21 cellular contexts compared by ENCODE assay signal in the genomic region with DNA sequence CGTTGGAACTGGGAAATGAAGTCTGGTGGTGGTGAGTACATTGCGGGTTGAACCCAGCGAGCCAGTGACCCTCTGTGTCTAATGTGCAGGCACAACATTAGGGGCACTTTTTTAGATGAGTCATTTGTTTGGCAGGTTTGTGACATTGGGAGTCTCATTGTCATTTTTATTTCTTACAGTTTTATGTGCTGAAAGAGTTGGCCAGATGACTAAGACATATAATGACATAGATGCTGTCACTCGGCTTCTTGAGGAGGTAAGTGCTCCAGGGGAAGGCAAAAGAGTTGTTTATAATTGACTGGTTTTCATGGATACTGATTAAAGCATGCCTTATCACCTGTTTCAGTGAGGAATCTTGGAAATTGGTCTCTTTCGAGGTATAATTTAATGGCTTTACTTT.
A peak's percentile ranks its signal among the peaks of the same experiment; 100 is the strongest.
DNase-seq lines count a peak whose midpoint lies in the region; ATAC-seq lines count a peak whose summit lies in the region.
"Had no signal": no experiment of that assay in that cellular context is flagged by ENCODE, and none has a peak within 500 bp of the region (broad histone marks: within the 10 kb centered on the region; RNA-seq: fewer than 3 reads in every experiment).

No MANE protein-coding gene starts in this region.

- in situ Hi-C loops in Caki2 (cut with HindIII; ENCODE audit: low pct_unique_long_range_greater_than_20kb, low sequenced_read_pairs) = no loop called here

- H4K8ac ChIP-seq in trophoblast cell (ENCODE audit: low read depth, low read length) (peak overlapping the region; percentile 7), neuronal stem cell (ENCODE audit: low read depth, low read length) (no peak overlapping the region)

- H3K79me2 ChIP-seq in trophoblast cell (ENCODE audit: control insufficient read depth, insufficient read depth, low read length, poor library complexity) = peaks cover 2% of the 10 kb centered on the region

- H2BK120ac ChIP-seq in trophoblast cell (ENCODE audit: insufficient read depth, low read length, poor library complexity) (no peak overlapping the region), neuronal stem cell (ENCODE audit: low read depth, low read length) (no peak overlapping the region)

- H4K91ac ChIP-seq in trophoblast cell (ENCODE audit: low read depth, low read length) (no peak overlapping the region), neuronal stem cell (ENCODE audit: low read depth, low read length, poor library complexity) (no peak overlapping the region)

- peaks cover 3 to 13% of the 10 kb centered on the region in 2 experiments for H3K4me1 ChIP-seq in trophoblast cell (ENCODE audit: control insufficient read depth in 1 of 2, insufficient read depth in 2 of 2, low read length in 2 of 2)
- H3K4me1 ChIP-seq in neuronal stem cell (ENCODE audit: control insufficient read depth in 2 of 2, insufficient read depth in 1 of 2, low read depth in 1 of 2, low read length in 2 of 2) = peaks cover 18 to 39% of the 10 kb centered on the region in 2 donors

- no peak overlapping the region for H3K9ac ChIP-seq in trophoblast cell (ENCODE audit: low read length)
- no peak overlapping the region for H3K9ac ChIP-seq in neuronal stem cell (ENCODE audit: low read depth, low read length, poor library complexity)
- H3K9ac ChIP-seq: GM23248 had no signal

- H3K18ac ChIP-seq in trophoblast cell (ENCODE audit: low read length) (peak overlapping the region; percentile 37), neuronal stem cell (ENCODE audit: low read length) (no peak overlapping the region)

- H2BK5ac ChIP-seq in trophoblast cell (ENCODE audit: low read depth, low read length, poor library complexity) = no peak overlapping the region
- H2BK5ac ChIP-seq in neuronal stem cell (ENCODE audit: low read length) = no peak overlapping the region

- H3K27me3 ChIP-seq in trophoblast cell (ENCODE audit: insufficient read depth, low read length) = no peaks in the 10 kb centered on the region
- H3K27me3 ChIP-seq in neuronal stem cell (ENCODE audit: control insufficient read depth in 3 of 3, insufficient read depth in 3 of 3, low read depth in 1 of 3, low read length in 3 of 3) = no peaks in the 10 kb centered on the region
- H3K27me3 ChIP-seq: body of pancreas, thyroid gland had no signal

- peak; percentile 75 for DNase-seq in Caki2 (ENCODE audit: low read depth)
- peak; percentile 17 for DNase-seq in NCI-H2227 (lab: John Stamatoyannopoulos, UW; ENCODE audit: unreplicated experiment)
- DNase-seq in trophoblast cell = no peak
- DNase-seq in T1000 (lab: John Stamatoyannopoulos, UW) = no peak
- DNase-seq in HCEC 1CT = no peak
- DNase-seq in neuronal stem cell (ENCODE audit: low spot score) = no peak
- DNase-seq: activated CD4-positive, alpha-beta memory T cell treated with anti-CD3 and anti-CD28 coated beads, Interleukin-2, amount 10 ng/mL, durations not matched to agents 7 days and 5 days; activated naive CD8-positive, alpha-beta T cell treated with anti-CD3 and anti-CD28 coated beads for 36 hours; activated T-cell treated with anti-CD3 and anti-CD28 coated beads, Interleukin-2, amount 50 U/mL, for 48 hours; body of pancreas; GM23248; Kasumi-1; left cardiac atrium; NCI-H1105; NCI-H2081 treated with DMSO at 0.1 percent for 48 hours; thyroid gland had no signal

- H3K4me2 ChIP-seq in trophoblast cell (ENCODE audit: low read length) (no peak overlapping the region), neuronal stem cell (ENCODE audit: insufficient read depth, low read length, poor library complexity, severe bottlenecking) (no peak overlapping the region)

- H2AK5ac ChIP-seq in trophoblast cell (ENCODE audit: low read length) (no peak overlapping the region), neuronal stem cell (ENCODE audit: low read depth, low read length) (no peak overlapping the region)

- H3K4me3 ChIP-seq in trophoblast cell (ENCODE audit: low read depth, low read length) (no peak overlapping the region), neuronal stem cell (ENCODE audit: low read length in 2 of 2) (no peak overlapping the region)
- H3K4me3 ChIP-seq: body of pancreas, coronary artery, GM23248, thyroid gland had no signal

- no peak for ATAC-seq in HG03520 (IDR thresholded peaks at IDR 0.05; ENCODE audit: unreplicated experiment)
- ATAC-seq: body of pancreas, left cardiac atrium had no signal

- H2BK12ac ChIP-seq in trophoblast cell (ENCODE audit: low read length) (peak overlapping the region; percentile 43), neuronal stem cell (ENCODE audit: low read length) (no peak overlapping the region)

- H3K9me3 ChIP-seq in trophoblast cell (ENCODE audit: insufficient read depth, low read depth, low read length) = no peaks in the 10 kb centered on the region
- H3K9me3 ChIP-seq in neuronal stem cell (replicated peaks in 1 of 2; ENCODE audit: control insufficient read depth in 2 of 2, insufficient read depth in 1 of 2, low read depth in 1 of 2, low read length in 2 of 2) = no peaks in the 10 kb centered on the region
- H3K9me3 ChIP-seq: body of pancreas, thyroid gland had no signal

- no CpG with 5 or more reads among the region's 5 CpGs for WGBS in trophoblast cell (ENCODE audit: extremely low coverage, insufficient coverage, insufficient read length)
- no CpG with 5 or more reads among the region's 5 CpGs for WGBS in neuronal stem cell (ENCODE audit: extremely low coverage in 2 of 2, insufficient read length in 2 of 2, insufficient replicate concordance in 1 of 2), 2 donors

- H4K12ac ChIP-seq in trophoblast cell (ENCODE audit: low read depth, low read length) = no peak overlapping the region

- no peak overlapping the region for H3K23ac ChIP-seq in trophoblast cell (ENCODE audit: low read length)
- no peak overlapping the region for H3K23ac ChIP-seq in neuronal stem cell (ENCODE audit: low read depth, low read length, poor library complexity)

- H3K4ac ChIP-seq in trophoblast cell (ENCODE audit: low read depth, low read length) (peak overlapping the region; percentile 9), neuronal stem cell (ENCODE audit: low read length) (no peak overlapping the region)

- H3K14ac ChIP-seq in trophoblast cell (ENCODE audit: low read length) (no peak overlapping the region), neuronal stem cell (ENCODE audit: low read length) (no peak overlapping the region)

- no peak overlapping the region for H2AFZ ChIP-seq in trophoblast cell (ENCODE audit: insufficient read depth, low read length, poor library complexity)
- no peak overlapping the region for H2AFZ ChIP-seq in neuronal stem cell (ENCODE audit: low read length)
- H2AFZ ChIP-seq: GM23248 had no signal

- peak overlapping the region; percentile 81 for H3K27ac ChIP-seq in cingulate gyrus (ENCODE audit: low read depth, low read length)
- H3K27ac ChIP-seq in trophoblast cell (ENCODE audit: low read depth, low read length) = no peak overlapping the region
- no peak overlapping the region for H3K27ac ChIP-seq in neuronal stem cell (replicated peaks; ENCODE audit: low read length)
- H3K27ac ChIP-seq: body of pancreas, coronary artery, epithelial cell of prostate, GM23248, thyroid gland, VCaP had no signal

- peaks cover 11 to 12% of the 10 kb centered on the region in 2 experiments for H3K36me3 ChIP-seq in trophoblast cell (ENCODE audit: control insufficient read depth in 1 of 2, insufficient read depth in 2 of 2, low read length in 2 of 2)
- peaks cover 0 to 13% of the 10 kb centered on the region in 2 donors for H3K36me3 ChIP-seq in neuronal stem cell (replicated peaks in 1 of 2; ENCODE audit: control insufficient read depth in 2 of 2, insufficient read depth in 2 of 2, low read length in 2 of 2)
- H3K36me3 ChIP-seq: thyroid gland had no signal

- H2BK15ac ChIP-seq in neuronal stem cell (ENCODE audit: low read length) = no peak overlapping the region

- H3K79me1 ChIP-seq in trophoblast cell (ENCODE audit: low read length) = no peaks in the 10 kb centered on the region
- H3K79me1 ChIP-seq in neuronal stem cell (ENCODE audit: low read depth, low read length) = peaks cover 1% of the 10 kb centered on the region

Comparison
In these comparisons a context has a peak if more than half of its experiments do, and no peak if none do; other contexts are left out.
1. DNase-seq: peak in Caki2 (single experiment) and NCI-H2227 (single experiment); none in trophoblast cell (0 of 2), T1000 (single experiment), HCEC 1CT (single experiment) and neuronal stem cell (single experiment).